Comparison of ENCODE assay signal across 8 cellular contexts in the genomic region with DNA sequence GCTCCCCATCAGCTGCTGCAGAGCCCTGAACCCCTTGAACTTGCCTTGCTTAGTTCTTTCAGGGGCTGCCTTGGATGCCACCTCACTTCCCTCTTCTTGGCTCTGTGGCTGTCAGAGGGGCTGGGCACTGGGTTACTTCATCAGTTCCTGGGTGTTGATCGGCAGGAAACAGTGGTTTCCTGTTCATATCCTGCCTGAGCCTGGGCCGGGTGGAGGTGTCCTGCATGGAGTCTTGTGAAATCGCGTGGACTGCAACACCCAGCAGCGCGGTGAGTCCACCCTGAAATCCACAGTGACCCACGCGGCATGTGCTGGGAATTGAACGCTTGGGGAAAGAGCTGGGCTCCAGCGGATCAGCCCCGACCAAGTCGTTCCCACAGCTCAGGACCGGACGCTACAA.
DNase-seq lines count a peak whose midpoint lies in the region; ATAC-seq and TF ChIP-seq lines count a peak whose summit lies in the region.

No MANE protein-coding gene starts in this region.

- no peaks in the 10 kb centered on the region; the same call in 1 of the 2 replicates for H3K27me3 ChIP-seq in BE2C

- no peaks in the 10 kb centered on the region for H3K9me3 ChIP-seq in BE2C

- peak overlapping the region; percentile 12 for H3K27ac ChIP-seq in caudate nucleus (ENCODE audit: low read depth, low read length)

- intact Hi-C loops in posterior vena cava (cut with DNase I), result no loop called here

- ATAC-seq in GM18511 (IDR thresholded peaks at IDR 0.05; ENCODE audit: unreplicated experiment), result peak; percentile 57
- no peak for ATAC-seq in GM19035 (IDR thresholded peaks at IDR 0.05; ENCODE audit: unreplicated experiment)

- no peak overlapping the region for H3K4me3 ChIP-seq in BE2C (ENCODE audit: low read depth, low read length)

- no peaks in the 10 kb centered on the region for H3K36me3 ChIP-seq in BE2C

- H3K4me1 ChIP-seq in BE2C, result peaks cover 8% of the 10 kb centered on the region

- no peak for TF ChIP-seq CTCF in BE2C (IDR thresholded peaks at IDR 0.05; ENCODE audit: low read depth, low read length)

- DNase-seq in SKM-1 treated with dmso at 0.1 percent for 144 hours (lab: John Stamatoyannopoulos, UW; ENCODE audit: unreplicated experiment) (peak; percentile 95), caudate nucleus (lab: John Stamatoyannopoulos, UW) (peak in 14 of 61 donors; percentile 8 to 49 (median 16)), posterior vena cava (ENCODE audit: low spot score) (peak; percentile 87), BE2C (no peak), NCI-H345 (lab: John Stamatoyannopoulos, UW) (no peak), GM19238 (ENCODE audit: insufficient read length, low spot score) (no peak)

Comparison
In these comparisons a context has a peak if more than half of its experiments do, and no peak if none do; other contexts are left out.
1. DNase-seq: peak in SKM-1 treated with dmso at 0.1 percent for 144 hours (single experiment) and posterior vena cava (single experiment); none in BE2C (single experiment), NCI-H345 (single experiment) and GM19238 (single experiment).